2 cellular contexts compared by ENCODE assay signal in the genomic region with DNA sequence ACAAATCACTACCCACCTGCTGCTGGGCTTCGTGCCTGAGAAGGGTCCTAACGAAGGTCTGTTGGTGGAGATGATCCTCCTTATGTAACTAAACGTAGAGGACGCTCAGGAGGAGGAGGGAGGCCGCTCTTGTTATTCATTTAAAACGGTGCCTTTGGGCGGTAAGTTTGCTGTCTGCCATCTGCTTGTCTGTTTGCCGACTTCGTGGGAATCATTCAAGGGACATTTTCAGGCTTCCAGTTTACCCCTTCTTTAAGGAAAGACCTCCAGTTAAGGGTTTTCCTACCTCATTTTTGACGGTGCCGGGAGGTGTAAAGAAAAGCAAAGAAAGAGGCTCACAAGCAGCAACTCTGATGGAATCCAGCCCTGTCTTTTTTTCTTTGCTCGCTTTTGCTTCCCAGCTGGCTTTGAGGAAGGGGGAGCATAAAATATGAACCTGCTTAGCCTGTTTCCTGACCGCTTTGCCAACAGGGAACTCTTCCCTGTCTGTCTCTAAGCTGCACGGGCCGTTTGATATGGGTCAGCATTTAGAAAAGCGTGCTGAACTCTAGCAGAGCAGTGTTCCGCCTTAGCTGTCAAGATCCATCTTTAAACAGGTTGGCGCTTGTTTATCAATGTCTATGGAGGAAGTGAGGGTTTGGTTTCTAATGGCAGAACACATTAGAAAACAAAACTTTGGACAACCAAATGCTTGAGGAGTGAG.
TF ChIP-seq lines count a peak whose summit lies in the region.

No MANE protein-coding gene starts in this region.

TF ChIP-seq in IMR-90, 13 proteins besides CTCF, POLR2A, EP300 and RAD21:
- TF ChIP-seq MXI1 (IDR thresholded peaks at IDR 0.05; ENCODE audit: borderline replicate concordance, low read depth, low read length) (no peak), BHLHE40 (IDR thresholded peaks at IDR 0.05; ENCODE audit: low read depth, low read length) (no peak), NFE2L2 (IDR thresholded peaks at IDR 0.05; ENCODE audit: low read depth, low read length) (no peak), FOS (IDR thresholded peaks at IDR 0.05; ENCODE audit: low read depth, low read length) (no peak), MAFK (IDR thresholded peaks at IDR 0.05; ENCODE audit: low read depth, low read length) (no peak), CEBPB (IDR thresholded peaks at IDR 0.05; ENCODE audit: low read depth, low read length) (no peak), RFX5 (IDR thresholded peaks at IDR 0.05; ENCODE audit: low read depth, low read length) (no peak), CHD1 (IDR thresholded peaks at IDR 0.05; ENCODE audit: low read depth, low read length) (no peak), RCOR1 (IDR thresholded peaks at IDR 0.05; ENCODE audit: insufficient replicate concordance, low read length) (no peak), SMC3 (IDR thresholded peaks at IDR 0.05; ENCODE audit: low read depth, low read length) (no peak), MAZ (IDR thresholded peaks at IDR 0.05; ENCODE audit: borderline replicate concordance, low read depth, low read length) (no peak)
- TF ChIP-seq, protein P1, sequence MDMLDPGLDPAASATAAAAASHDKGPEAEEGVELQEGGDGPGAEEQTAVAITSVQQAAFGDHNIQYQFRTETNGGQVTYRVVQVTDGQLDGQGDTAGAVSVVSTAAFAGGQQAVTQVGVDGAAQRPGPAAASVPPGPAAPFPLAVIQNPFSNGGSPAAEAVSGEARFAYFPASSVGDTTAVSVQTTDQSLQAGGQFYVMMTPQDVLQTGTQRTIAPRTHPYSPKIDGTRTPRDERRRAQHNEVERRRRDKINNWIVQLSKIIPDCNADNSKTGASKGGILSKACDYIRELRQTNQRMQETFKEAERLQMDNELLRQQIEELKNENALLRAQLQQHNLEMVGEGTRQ (IDR thresholded peaks at IDR 0.05; ENCODE audit: low read depth, low read length) = no peak
- TF ChIP-seq, protein P2, sequence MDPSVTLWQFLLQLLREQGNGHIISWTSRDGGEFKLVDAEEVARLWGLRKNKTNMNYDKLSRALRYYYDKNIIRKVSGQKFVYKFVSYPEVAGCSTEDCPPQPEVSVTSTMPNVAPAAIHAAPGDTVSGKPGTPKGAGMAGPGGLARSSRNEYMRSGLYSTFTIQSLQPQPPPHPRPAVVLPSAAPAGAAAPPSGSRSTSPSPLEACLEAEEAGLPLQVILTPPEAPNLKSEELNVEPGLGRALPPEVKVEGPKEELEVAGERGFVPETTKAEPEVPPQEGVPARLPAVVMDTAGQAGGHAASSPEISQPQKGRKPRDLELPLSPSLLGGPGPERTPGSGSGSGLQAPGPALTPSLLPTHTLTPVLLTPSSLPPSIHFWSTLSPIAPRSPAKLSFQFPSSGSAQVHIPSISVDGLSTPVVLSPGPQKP (IDR thresholded peaks at IDR 0.05; ENCODE audit: borderline replicate concordance, low read depth, low read length) = no peak

TF ChIP-seq in K562, 482 proteins besides CTCF, POLR2A, EP300 and RAD21:
- TF ChIP-seq JUN (IDR thresholded peaks at IDR 0.05; ENCODE audit: borderline replicate concordance, low read depth, low read length) (no peak), JUN (CRISPR knock-in tag; IDR thresholded peaks at IDR 0.05; ENCODE audit: borderline replicate concordance) (no peak), EZH2 (IDR thresholded peaks at IDR 0.05; ENCODE audit: borderline replicate concordance, low read depth, low read length) (0 out of 2 replicates have a peak, but pooled peaks have one; percentile 20), RNF2 (IDR thresholded peaks at IDR 0.05) (peak; percentile 44; the same call in 1 of the 2 replicates), ZFP36 (IDR thresholded peaks at IDR 0.05; ENCODE audit: low read depth, low read length, partially characterized antibody) (peak; percentile 9), ZNF224 (CRISPR knock-in tag; IDR thresholded peaks at IDR 0.05) (no peak), CBX8 (IDR thresholded peaks at IDR 0.05; ENCODE audit: borderline replicate concordance, extremely low read depth, low read depth, low read length, poor library complexity, severe bottlenecking) (peak; percentile 91)
- TF ChIP-seq, protein P3, sequence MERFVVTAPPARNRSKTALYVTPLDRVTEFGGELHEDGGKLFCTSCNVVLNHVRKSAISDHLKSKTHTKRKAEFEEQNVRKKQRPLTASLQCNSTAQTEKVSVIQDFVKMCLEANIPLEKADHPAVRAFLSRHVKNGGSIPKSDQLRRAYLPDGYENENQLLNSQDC (CRISPR knock-in tag; IDR thresholded peaks at IDR 0.05) = no peak
